In genomic region chr2:25671622-25672021, GRCh38 we compare ENCODE assay signal across 14 cellular contexts. TPM values are rescaled to one million over a fixed set of nuclear protein-coding genes. Genes with fewer than 3 reads are reported as not detected.
DNase-seq lines count a peak whose midpoint lies in the region; ATAC-seq, FAIRE-seq and TF ChIP-seq lines count a peak whose summit lies in the region.
"Had no signal": no experiment of that assay in that cellular context is flagged by ENCODE, and none has a peak within 500 bp of the region (broad histone marks: within the 10 kb centered on the region; RNA-seq: fewer than 3 reads in every experiment).

No MANE protein-coding gene starts in this region.

- peaks cover 22% of the 10 kb centered on the region for H3K4me1 Mint-ChIP-seq in activated CD8-positive, alpha-beta T cell treated with anti-CD3 and anti-CD28 coated beads, Interleukin-2, amount 10 ng/mL, durations not matched to agents 7 days and 5 days (ENCODE audit: low read depth)
- H3K4me1 Mint-ChIP-seq in chondrocyte (ENCODE audit: low read depth) = peaks cover 11% of the 10 kb centered on the region

- H3K4me2 ChIP-seq in keratinocyte (ENCODE audit: control insufficient read depth, extremely low read depth, insufficient read depth, low read depth, low read length) = peak overlapping the region; percentile 100

- DNase-seq in activated CD8-positive, alpha-beta T cell treated with anti-CD3 and anti-CD28 coated beads, Interleukin-2, amount 10 ng/mL, durations not matched to agents 7 days and 5 days = no peak
- DNase-seq in keratinocyte (ENCODE audit: low read depth, low spot score) = no peak
- DNase-seq in chondrocyte (ENCODE audit: low spot score) = no peak
- DNase-seq: activated effector memory CD4-positive, alpha-beta T cell treated with anti-CD3 and anti-CD28 coated beads, Interleukin-2, amount 50 U/mL, for 16 hours; dermis blood vessel endothelial cell; NCI-H524; stimulated activated CD4-positive, alpha-beta T cell treated with anti-CD3 and anti-CD28 coated beads, Interleukin-4, amount 100 ng/mL, for 1 hour; transverse colon had no signal

- CTCF ChIA-PET in activated CD8-positive, alpha-beta T cell treated with anti-CD3 and anti-CD28 coated beads, Interleukin-2, amount 10 ng/mL, durations not matched to agents 7 days and 5 days (lab: Charles Lee) = interaction anchor here (0.8 to 1.9 kb wide), 3 partner anchors 24 to 474 kb away, joined by 3 to 7 read pairs (median 4); no protein-coding TSS in a partner anchor

- peak overlapping the region; percentile 81 for H3K4me3 Mint-ChIP-seq in activated CD8-positive, alpha-beta T cell treated with anti-CD3 and anti-CD28 coated beads, Interleukin-2, amount 10 ng/mL, durations not matched to agents 7 days and 5 days
- no peak overlapping the region for H3K4me3 Mint-ChIP-seq in chondrocyte (ENCODE audit: unreplicated experiment)

- H3K4me3 ChIP-seq in ACC112 (ENCODE audit: low read depth, low read length) (peak overlapping the region; percentile 97), keratinocyte (ENCODE audit: control insufficient read depth in 2 of 3, extremely low read depth in 1 of 3, insufficient read depth in 2 of 3, low read depth in 1 of 3, low read length in 3 of 3) (peak overlapping the region in 2 of 3 experiments; percentile 94 to 99)

- peaks cover 25% of the 10 kb centered on the region for H3K79me2 ChIP-seq in ACC112 (ENCODE audit: control insufficient read depth, insufficient read depth, low read length, unreplicated experiment)
- H3K79me2 ChIP-seq in keratinocyte (ENCODE audit: control insufficient read depth, insufficient read depth, low read length) = peaks cover 30% of the 10 kb centered on the region

- H3K27ac ChIP-seq in ACC112 (ENCODE audit: low read depth, low read length) (no peak overlapping the region), keratinocyte (ENCODE audit: control insufficient read depth, insufficient read depth, low read length) (no peak overlapping the region)
- H3K27ac ChIP-seq: transverse colon had no signal

- no peaks in the 10 kb centered on the region for H3K36me3 ChIP-seq in ACC112 (ENCODE audit: insufficient read depth, low read length)
- H3K36me3 ChIP-seq in ES-I3 (ENCODE audit: insufficient read depth, low read length) = no peaks in the 10 kb centered on the region
- no peaks in the 10 kb centered on the region for H3K36me3 ChIP-seq in keratinocyte (ENCODE audit: control insufficient read depth in 2 of 2, extremely low read depth in 1 of 2, insufficient read depth in 2 of 2, low read length in 2 of 2)
- H3K36me3 ChIP-seq: transverse colon had no signal

- POLR2A ChIA-PET in activated CD8-positive, alpha-beta T cell treated with anti-CD3 and anti-CD28 coated beads, Interleukin-2, amount 10 ng/mL, durations not matched to agents 7 days and 5 days (lab: Charles Lee) = interaction anchor here (1.3 kb wide), 1 partner anchor 309 kb away, joined by 3 read pairs; no protein-coding TSS in a partner anchor

- FAIRE-seq in keratinocyte (lab: Jason Lieb, UNC) = peak; percentile 58
- FAIRE-seq: GM18507 had no signal

- H3K36me3 Mint-ChIP-seq in activated CD8-positive, alpha-beta T cell treated with anti-CD3 and anti-CD28 coated beads, Interleukin-2, amount 10 ng/mL, durations not matched to agents 7 days and 5 days (ENCODE audit: low read depth) = no peaks in the 10 kb centered on the region
- no peaks in the 10 kb centered on the region for H3K36me3 Mint-ChIP-seq in chondrocyte (ENCODE audit: low read depth)

- no peaks in the 10 kb centered on the region for H3K9me3 Mint-ChIP-seq in activated CD8-positive, alpha-beta T cell treated with anti-CD3 and anti-CD28 coated beads, Interleukin-2, amount 10 ng/mL, durations not matched to agents 7 days and 5 days (ENCODE audit: insufficient read depth)
- H3K9me3 Mint-ChIP-seq in chondrocyte (ENCODE audit: low read depth) = peaks cover 2% of the 10 kb centered on the region

- H3K27me3 ChIP-seq in ACC112 (ENCODE audit: insufficient read depth, low read length) = no peaks in the 10 kb centered on the region
- no peaks in the 10 kb centered on the region for H3K27me3 ChIP-seq in keratinocyte (ENCODE audit: control insufficient read depth, extremely low read depth, insufficient read depth, low read length)
- H3K27me3 ChIP-seq: transverse colon had no signal

- H3K9ac ChIP-seq in ES-I3 (ENCODE audit: low read depth, low read length) = peak overlapping the region; percentile 96; the same call in 1 of the 2 replicates
- H3K9ac ChIP-seq in keratinocyte (ENCODE audit: control insufficient read depth, extremely low read depth, insufficient read depth, low read length) = peak overlapping the region; percentile 87

- H2AFZ ChIP-seq in ACC112 (ENCODE audit: low read length, unreplicated experiment) (no peak overlapping the region), keratinocyte (ENCODE audit: control insufficient read depth, low read length) (no peak overlapping the region)

- no peak for ATAC-seq in activated CD8-positive, alpha-beta T cell treated with anti-CD3 and anti-CD28 coated beads, Interleukin-2, amount 10 ng/mL, durations not matched to agents 7 days and 5 days
- ATAC-seq in HG03520 (IDR thresholded peaks at IDR 0.05; ENCODE audit: unreplicated experiment) (no peak), GM21447 (IDR thresholded peaks at IDR 0.05; ENCODE audit: unreplicated experiment) (no peak), HG02938 (IDR thresholded peaks at IDR 0.05; ENCODE audit: unreplicated experiment) (no peak)

- H4K20me1 ChIP-seq in keratinocyte (ENCODE audit: control insufficient read depth, extremely low read depth, insufficient read depth, low read length) = no peaks in the 10 kb centered on the region

- H3K9me3 ChIP-seq in ES-I3 (ENCODE audit: control insufficient read depth, insufficient read depth, low read length) (no peaks in the 10 kb centered on the region), keratinocyte (ENCODE audit: control insufficient read depth, low read depth, low read length) (no peaks in the 10 kb centered on the region)
- H3K9me3 ChIP-seq: transverse colon had no signal

- peaks cover 18% of the 10 kb centered on the region for H3K27me3 Mint-ChIP-seq in activated CD8-positive, alpha-beta T cell treated with anti-CD3 and anti-CD28 coated beads, Interleukin-2, amount 10 ng/mL, durations not matched to agents 7 days and 5 days (ENCODE audit: low read depth)
- H3K27me3 Mint-ChIP-seq in chondrocyte (ENCODE audit: low read depth) = no peaks in the 10 kb centered on the region

- H3K4me1 ChIP-seq in ACC112 (ENCODE audit: control insufficient read depth, insufficient read depth, low read length, unreplicated experiment) = peaks cover 10% of the 10 kb centered on the region
- peaks cover 23% of the 10 kb centered on the region for H3K4me1 ChIP-seq in ES-I3 (ENCODE audit: insufficient read depth, low read length)
- H3K4me1 ChIP-seq in keratinocyte (ENCODE audit: control insufficient read depth, extremely low read depth, insufficient read depth, low read length) = peaks cover 14% of the 10 kb centered on the region

- no peaks in the 10 kb centered on the region for H3K9me1 ChIP-seq in keratinocyte (ENCODE audit: control insufficient read depth, extremely low read depth, insufficient read depth, low read length)

- no peak for TF ChIP-seq CTCF in keratinocyte (optimal IDR thresholded peaks at IDR 0.05 in 1 of 3, IDR thresholded peaks at IDR 0.05 in 1 of 3, conservative IDR thresholded peaks at IDR 0.05 in 1 of 3; ENCODE audit: extremely low read depth in 1 of 3, insufficient read depth in 2 of 3, low read length in 3 of 3)
- TF ChIP-seq CTCF in chondrocyte (IDR thresholded peaks at IDR 0.05) = no peak

- dilution Hi-C loops in keratinocyte (cut with MboI; ENCODE audit: extremely low pct_ligation_motif_present, low sequenced_read_pairs) = no loop called here

- H3K27ac Mint-ChIP-seq in activated CD8-positive, alpha-beta T cell treated with anti-CD3 and anti-CD28 coated beads, Interleukin-2, amount 10 ng/mL, durations not matched to agents 7 days and 5 days = no peak overlapping the region
- H3K27ac Mint-ChIP-seq in chondrocyte (ENCODE audit: unreplicated experiment) = no peak overlapping the region

RNA-seq across cellular contexts. Expression of gene DTNB, which starts 1.8 kb away (rescaled TPM):
- total RNA-seq in activated CD8-positive, alpha-beta T cell treated with anti-CD3 and anti-CD28 coated beads, Interleukin-2, amount 10 ng/mL, durations not matched to agents 7 days and 5 days = 10 to 100 TPM; 29.2 to 31.2 TPM
- 19.5 to 31.5 TPM (median 28.2 TPM) in 3 replicates for polyA plus RNA-seq in keratinocyte
- 23.4 TPM for polyA plus RNA-seq in keratinocyte (2011; ENCODE audit: low read depth)
- 21.8 and 29.0 TPM in 2 replicates for polyA plus RNA-seq in keratinocyte (2011; cell fraction: cytosol; rRNA removed)
- polyA plus RNA-seq in keratinocyte (2011; cell fraction: nucleus; rRNA removed) = 26.7 and 27.7 TPM in 2 replicates
- polyA plus RNA-seq in keratinocyte (2012; ENCODE audit: low replicate concordance) = 20.2 and 24.2 TPM in 2 replicates
- polyA minus RNA-seq in keratinocyte = 31.0 to 47.4 TPM (median 32.8 TPM) in 3 replicates
- 27.8 TPM for polyA minus RNA-seq in keratinocyte (2011; cell fraction: cytosol; rRNA and poly(A)+ RNA removed)
- polyA minus RNA-seq in keratinocyte (2011; cell fraction: nucleus; rRNA and poly(A)+ RNA removed) = 16.8 and 48.4 TPM in 2 replicates
- total RNA-seq in chondrocyte = 8.5 to 12.1 TPM (median 8.7 TPM) in 3 replicates
